ENCODE assay signal across 21 cellular contexts in the genomic region with DNA sequence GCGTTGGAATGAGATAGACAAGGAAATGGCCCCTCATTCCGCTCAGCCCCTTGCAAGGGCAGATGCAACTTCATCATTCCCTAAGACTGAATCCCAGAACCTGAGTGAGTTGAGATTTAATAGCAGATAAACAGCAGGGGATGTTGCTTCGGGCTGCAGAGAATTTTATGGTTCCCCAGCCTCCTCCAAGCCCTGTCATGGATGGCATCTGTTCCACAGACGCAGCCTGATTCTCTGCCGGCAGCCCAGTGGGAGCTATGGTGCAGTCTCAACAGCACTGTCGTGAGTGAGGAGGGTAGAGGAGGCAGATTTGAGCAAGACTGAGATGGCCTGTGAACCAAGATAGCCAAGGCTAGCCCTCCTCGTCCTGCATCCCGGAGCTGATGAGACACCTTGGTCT. TPM values are rescaled to one million over a fixed set of nuclear protein-coding genes. Genes with fewer than 3 reads are reported as not detected.
"Had no signal": no experiment of that assay in that cellular context is flagged by ENCODE, and none has a peak within 500 bp of the region (broad histone marks: within the 10 kb centered on the region; RNA-seq: fewer than 3 reads in every experiment).

No MANE protein-coding gene starts in this region.

- H3K9me3 Mint-ChIP-seq: activated naive CD8-positive, alpha-beta T cell treated with anti-CD3 and anti-CD28 coated beads for 36 hours; endodermal cell; stimulated activated memory B cell treated with anti-CD40 and anti-IgM and Interleukin-4, amounts not matched to agents 10 μg/mL and 1 μg/mL and 100 μg/mL, for 72 hours had no signal

- H3K4me2 ChIP-seq: hepatocyte had no signal

- H3K36me3 Mint-ChIP-seq: activated naive CD8-positive, alpha-beta T cell treated with anti-CD3 and anti-CD28 coated beads for 36 hours; naive thymus-derived CD4-positive, alpha-beta T cell; stimulated activated memory B cell treated with anti-CD40 and anti-IgM and Interleukin-4, amounts not matched to agents 10 μg/mL and 1 μg/mL and 100 μg/mL, for 72 hours; WTC11 had no signal

- H3K27ac ChIP-seq: hepatocyte, neutrophil, parathyroid adenoma, thyroid gland, uterus had no signal

- ATAC-seq: activated CD8-positive, alpha-beta T cell treated with anti-CD3 and anti-CD28 coated beads, Interleukin-2, amount 10 ng/mL, durations not matched to agents 7 days and 5 days; left lobe of liver; mucosa of descending colon; naive thymus-derived CD4-positive, alpha-beta T cell; stimulated activated memory B cell treated with anti-CD40 and anti-IgM and Interleukin-4, amounts not matched to agents 10 μg/mL and 1 μg/mL and 100 μg/mL, for 72 hours; WTC11 had no signal

- H3K9me3 ChIP-seq: mucosa of descending colon, neutrophil, thyroid gland, uterus had no signal

- H3K4me1 ChIP-seq: parathyroid adenoma, thyroid gland, uterus had no signal

- H3K4me3 ChIP-seq: hepatocyte, mucosa of descending colon, thyroid gland, uterus had no signal

- H3K9ac ChIP-seq: parathyroid adenoma had no signal

- H2AFZ ChIP-seq: hepatocyte, parathyroid adenoma had no signal

- DNase-seq: activated CD4-positive, alpha-beta T cell treated with anti-CD3 and anti-CD28 coated beads for 4 hours; activated CD8-positive, alpha-beta memory T cell treated with anti-CD3 and anti-CD28 coated beads, Interleukin-2, amount 50 U/mL, for 4 hours; activated CD8-positive, alpha-beta T cell treated with anti-CD3 and anti-CD28 coated beads, Interleukin-2, amount 10 ng/mL, durations not matched to agents 7 days and 5 days; activated gamma-delta T cell treated with Interleukin-2 at 50 U/mL for 16 hours; activated naive CD8-positive, alpha-beta T cell treated with anti-CD3 and anti-CD28 coated beads for 36 hours; activated T-cell treated with anti-CD3 and anti-CD28 coated beads, Interleukin-2, amount 50 U/mL, for 48 hours; endodermal cell; islet precursor cell; mucosa of descending colon; naive thymus-derived CD4-positive, alpha-beta T cell; stimulated activated CD4-positive, alpha-beta T cell treated with anti-CD3 and anti-CD28 coated beads, Interleukin-2, amount 100 ng/mL, for 48 hours; T-helper 2 cell; thyroid gland; uterus had no signal

- H3K79me2 ChIP-seq: hepatocyte, parathyroid adenoma had no signal

- H3K27ac Mint-ChIP-seq: activated CD8-positive, alpha-beta T cell treated with anti-CD3 and anti-CD28 coated beads, Interleukin-2, amount 10 ng/mL, durations not matched to agents 7 days and 5 days; activated naive CD8-positive, alpha-beta T cell treated with anti-CD3 and anti-CD28 coated beads for 36 hours; endodermal cell; naive thymus-derived CD4-positive, alpha-beta T cell; stimulated activated memory B cell treated with anti-CD40 and anti-IgM and Interleukin-4, amounts not matched to agents 10 μg/mL and 1 μg/mL and 100 μg/mL, for 72 hours; WTC11 had no signal

- H3K4me1 Mint-ChIP-seq: activated naive CD8-positive, alpha-beta T cell treated with anti-CD3 and anti-CD28 coated beads for 36 hours; naive thymus-derived CD4-positive, alpha-beta T cell; stimulated activated memory B cell treated with anti-CD40 and anti-IgM and Interleukin-4, amounts not matched to agents 10 μg/mL and 1 μg/mL and 100 μg/mL, for 72 hours had no signal

- H3K36me3 ChIP-seq: neutrophil, thyroid gland, uterus had no signal

- H3K27me3 ChIP-seq: hepatocyte, thyroid gland, uterus had no signal

- H3K4me3 Mint-ChIP-seq: activated CD8-positive, alpha-beta T cell treated with anti-CD3 and anti-CD28 coated beads, Interleukin-2, amount 10 ng/mL, durations not matched to agents 7 days and 5 days; activated naive CD8-positive, alpha-beta T cell treated with anti-CD3 and anti-CD28 coated beads for 36 hours; endodermal cell; naive thymus-derived CD4-positive, alpha-beta T cell; stimulated activated memory B cell treated with anti-CD40 and anti-IgM and Interleukin-4, amounts not matched to agents 10 μg/mL and 1 μg/mL and 100 μg/mL, for 72 hours; WTC11 had no signal

RNA-seq across cellular contexts. Expression of a gene that starts 48.9 kb away (rescaled TPM):
- total RNA-seq: activated CD8-positive, alpha-beta T cell treated with anti-CD3 and anti-CD28 coated beads, Interleukin-2, amount 10 ng/mL, durations not matched to agents 7 days and 5 days; activated naive CD8-positive, alpha-beta T cell treated with anti-CD3 and anti-CD28 coated beads for 36 hours; dermis microvascular lymphatic vessel endothelial cell; naive thymus-derived CD4-positive, alpha-beta T cell had no signal
- polyA plus RNA-seq: naive thymus-derived CD4-positive, alpha-beta T cell had no signal
